ENCODE assay signal across 8 cellular contexts in genomic region chr7:98511175-98511574, GRCh38.
"Had no signal": no experiment of that assay in that cellular context is flagged by ENCODE, and none has a peak within 500 bp of the region (broad histone marks: within the 10 kb centered on the region; RNA-seq: fewer than 3 reads in every experiment).

No MANE protein-coding gene starts in this region.

- H3K9ac ChIP-seq: GM23248 had no signal

- H3K36me3 ChIP-seq: HAP-1 had no signal

- DNase-seq: GM23248, GOT3, H7, HFFc6 had no signal

- H3K27ac ChIP-seq: GM23248, HL-60 had no signal

- H2AFZ ChIP-seq: GM23248 had no signal

- H3K4me3 ChIP-seq: GM23248, HAP-1 had no signal

- ATAC-seq: HCT116, HepG2 had no signal

- H3K4me1 ChIP-seq: HAP-1 had no signal

- H3K9me3 ChIP-seq: HAP-1 had no signal
